Comparison of ENCODE assay signal across 8 cellular contexts in genomic region chr12:23115984-23116383, GRCh38.
"Had no signal": no experiment of that assay in that cellular context is flagged by ENCODE, and none has a peak within 500 bp of the region (broad histone marks: within the 10 kb centered on the region; RNA-seq: fewer than 3 reads in every experiment).

No MANE protein-coding gene starts in this region.

- DNase-seq: GDM1, GF-D8 had no signal

- FAIRE-seq: G401.6, GM12878, GM12891, GM12892, GM18507, GM19239 had no signal

- H3K4me3 ChIP-seq: GM12878 had no signal
